In genomic region chr6:27807415-27808241, GRCh38 we compare ENCODE assay signal across 2 cellular contexts.
TF ChIP-seq lines count a peak whose summit lies in the region.

No MANE protein-coding gene starts in this region.

TF ChIP-seq in A549, 52 proteins besides CTCF, POLR2A, EP300 and RAD21 (continued from another document):
- peak; percentile 60 to 83; a peak in 4 of 5 replicates for TF ChIP-seq JUN (IDR thresholded peaks at IDR 0.05)
- peak; percentile 66 for TF ChIP-seq MAX (IDR thresholded peaks at IDR 0.05)
- TF ChIP-seq PHF8 (IDR thresholded peaks at IDR 0.05; ENCODE audit: borderline replicate concordance, low read depth) = 0 out of 2 replicates have a peak, but pooled peaks have one; percentile 24
- TF ChIP-seq RFX5 (IDR thresholded peaks at IDR 0.05) = peak; percentile 35; the same call in 1 of the 2 replicates
TF ChIP-seq in A549: peak in this region for 6; not testable (repeated sequence) for 46.

TF ChIP-seq in GM12878, 131 proteins besides CTCF, POLR2A, EP300 and RAD21 (continued from another document):
- peak; percentile 80 for TF ChIP-seq ZNF687 (IDR thresholded peaks at IDR 0.05)
- TF ChIP-seq TCF3 (IDR thresholded peaks at IDR 0.05; ENCODE audit: borderline replicate concordance, insufficient read depth, low read depth, low read length) = peak; percentile 35; the same call in 1 of the 2 replicates
- peak; percentile 96 for TF ChIP-seq E2F4 (IDR thresholded peaks at IDR 0.05; ENCODE audit: low read depth, low read length)
- TF ChIP-seq SIN3A (IDR thresholded peaks at IDR 0.05; ENCODE audit: low read depth, low read length) = 0 out of 2 replicates have a peak, but pooled peaks have one; percentile 41
- TF ChIP-seq NR2F1 (conservative IDR thresholded peaks at IDR 0.05) = 0 out of 2 replicates have a peak, but pooled peaks have one; percentile 21
- peak; percentile 74; the same call in 1 of the 3 replicates for TF ChIP-seq POU2F2 (IDR thresholded peaks at IDR 0.05; ENCODE audit: borderline replicate concordance, low read depth, low read length)
- peak; percentile 72; the same call in 1 of the 2 replicates for TF ChIP-seq NKRF (conservative IDR thresholded peaks at IDR 0.05)
- TF ChIP-seq POLR2AphosphoS5 (IDR thresholded peaks at IDR 0.05; ENCODE audit: low read length) = peak; percentile 94
- TF ChIP-seq SMAD5 (IDR thresholded peaks at IDR 0.05; ENCODE audit: low read depth) = peak; percentile 96
- peak; percentile 56 for TF ChIP-seq FOS (IDR thresholded peaks at IDR 0.05; ENCODE audit: borderline replicate concordance, extremely low read depth, insufficient read length)
- peak; percentile 12 to 17; a peak in 1 of 4 replicates for TF ChIP-seq IKZF2 (IDR thresholded peaks at IDR 0.05)
- 0 out of 2 replicates have a peak, but pooled peaks have one; percentile 16 for TF ChIP-seq RUNX3 (IDR thresholded peaks at IDR 0.05; ENCODE audit: low read length)
- peak; percentile 92; the same call in 1 of the 2 replicates for TF ChIP-seq CHD1 (IDR thresholded peaks at IDR 0.05; ENCODE audit: low read depth, low read length)
- peak; percentile 76; the same call in 1 of the 2 replicates for TF ChIP-seq MXI1 (IDR thresholded peaks at IDR 0.05; ENCODE audit: low read depth, low read length)
- peak; percentile 15; the same call in 1 of the 2 replicates for TF ChIP-seq NFIC (IDR thresholded peaks at IDR 0.05; ENCODE audit: low read depth, low read length)
- peak; percentile 83 for TF ChIP-seq PML (IDR thresholded peaks at IDR 0.05; ENCODE audit: low read length)
- peak; percentile 75 for TF ChIP-seq ATF7 (IDR thresholded peaks at IDR 0.05; ENCODE audit: low read depth)
- TF ChIP-seq DPF2 (IDR thresholded peaks at IDR 0.05) = peak; percentile 54; the same call in 1 of the 2 replicates
- peak; percentile 33; the same call in 1 of the 2 replicates for TF ChIP-seq SPI1 (IDR thresholded peaks at IDR 0.05; ENCODE audit: borderline replicate concordance, insufficient read depth, low read depth, low read length)
- TF ChIP-seq MEF2B (IDR thresholded peaks at IDR 0.05; ENCODE audit: partially characterized antibody, poor library complexity, severe bottlenecking) = peak; percentile 17
- TF ChIP-seq CHD2 (IDR thresholded peaks at IDR 0.05; ENCODE audit: borderline replicate concordance, low read depth, low read length) = peak; percentile 27; the same call in 1 of the 2 replicates
- peak; percentile 11; the same call in 1 of the 2 replicates for TF ChIP-seq ZBTB40 (IDR thresholded peaks at IDR 0.05; ENCODE audit: borderline replicate concordance)
- peak; percentile 41; the same call in 1 of the 2 replicates for TF ChIP-seq ATF2 (IDR thresholded peaks at IDR 0.05; ENCODE audit: low read length)
- peak; percentile 86 for TF ChIP-seq ZBED1 (IDR thresholded peaks at IDR 0.05; ENCODE audit: borderline replicate concordance)
- TF ChIP-seq MAX (IDR thresholded peaks at IDR 0.05; ENCODE audit: low read depth, low read length) = peak; percentile 49; the same call in 1 of the 2 replicates
- TF ChIP-seq SKIL (IDR thresholded peaks at IDR 0.05; ENCODE audit: low read depth, poor library complexity, severe bottlenecking) = peak; percentile 63
- TF ChIP-seq LARP7 (IDR thresholded peaks at IDR 0.05) = peak; percentile 52; the same call in 1 of the 2 replicates
- TF ChIP-seq FOXM1 (IDR thresholded peaks at IDR 0.05; ENCODE audit: low read depth, low read length) = peak; percentile 49; the same call in 1 of the 2 replicates
- TF ChIP-seq CREM (IDR thresholded peaks at IDR 0.05; ENCODE audit: low read depth) = peak; percentile 30; the same call in 1 of the 2 replicates
- peak; percentile 64 for TF ChIP-seq TAF1 (IDR thresholded peaks at IDR 0.05; ENCODE audit: borderline replicate concordance, low read depth, low read length)
- peak; percentile 38; the same call in 1 of the 2 replicates for TF ChIP-seq PKNOX1 (IDR thresholded peaks at IDR 0.05)
- peak; percentile 11 for TF ChIP-seq CBFB (IDR thresholded peaks at IDR 0.05; ENCODE audit: low read depth)
- peak; percentile 82 for TF ChIP-seq SP1 (IDR thresholded peaks at IDR 0.05; ENCODE audit: low read depth, low read length)
- TF ChIP-seq TCF12 (IDR thresholded peaks at IDR 0.05; ENCODE audit: low read depth, low read length) = peak; percentile 15; the same call in 1 of the 2 replicates
- TF ChIP-seq CREB1 (IDR thresholded peaks at IDR 0.05; ENCODE audit: low read depth) = peak; percentile 81
- TF ChIP-seq NFXL1 (IDR thresholded peaks at IDR 0.05; ENCODE audit: borderline replicate concordance) = peak; percentile 88
- TF ChIP-seq IRF3 (IDR thresholded peaks at IDR 0.05) = peak; percentile 68; the same call in 1 of the 2 replicates
- TF ChIP-seq SMAD1 (IDR thresholded peaks at IDR 0.05; ENCODE audit: low read depth, partially characterized antibody) = peak; percentile 89
- TF ChIP-seq NFYA (IDR thresholded peaks at IDR 0.05; ENCODE audit: borderline replicate concordance, low read depth, low read length) = peak; percentile 20; the same call in 1 of the 2 replicates
- TF ChIP-seq RFX5 (IDR thresholded peaks at IDR 0.05; ENCODE audit: low read depth, low read length) = peak; percentile 56; the same call in 1 of the 2 replicates
- TF ChIP-seq HCFC1 (IDR thresholded peaks at IDR 0.05; ENCODE audit: low read length) = peak; percentile 23; the same call in 1 of the 2 replicates
